In the genomic region with DNA sequence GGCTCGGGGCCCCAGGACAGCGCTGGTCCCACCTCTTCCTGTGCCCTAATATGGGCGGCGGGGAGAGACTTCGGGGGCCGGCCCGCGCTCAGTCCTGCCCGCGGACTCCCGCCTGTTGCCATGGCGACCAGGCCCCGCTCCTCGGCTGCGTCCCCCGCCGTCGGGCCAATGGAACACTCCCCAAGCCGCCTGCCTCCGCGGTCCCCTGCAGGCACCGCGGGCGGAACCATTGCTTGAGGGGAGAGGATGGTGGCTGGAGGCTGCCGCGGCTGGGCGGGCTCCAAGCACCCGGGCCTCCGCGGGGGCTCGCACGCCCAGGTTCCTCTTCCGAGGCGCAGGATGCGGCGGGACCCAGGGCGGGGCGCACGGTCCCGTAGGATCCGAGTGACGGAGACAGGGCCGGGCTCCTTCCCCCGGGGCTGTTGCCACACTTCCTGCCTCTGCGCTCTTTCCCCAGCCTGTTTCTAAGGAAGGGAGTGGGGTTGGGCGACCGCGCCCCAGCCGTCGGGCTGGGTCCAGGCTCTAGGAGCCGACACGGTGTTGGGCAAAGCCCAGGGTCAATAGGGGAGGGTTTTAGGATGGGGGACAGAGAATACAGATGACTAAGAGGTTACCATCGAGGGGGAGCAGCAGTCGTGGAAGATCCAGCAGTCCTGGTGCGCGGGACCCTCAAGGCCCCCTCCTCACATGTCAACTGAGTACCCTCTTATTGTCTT, we compare ENCODE assay signal across 1 cellular context.
TF ChIP-seq lines count a peak whose summit lies in the region.

No MANE protein-coding gene starts in this region.

TF ChIP-seq in HepG2, 621 proteins besides CTCF, POLR2A, EP300 and RAD21 (continued from another document and continues in another):
- TF ChIP-seq ZNF609 (CRISPR knock-in tag; IDR thresholded peaks at IDR 0.05; ENCODE audit: borderline replicate concordance): no peak
- no peak for TF ChIP-seq SRSF4 (IDR thresholded peaks at IDR 0.05; ENCODE audit: low read depth, low read length, poor library complexity, severe bottlenecking)
- TF ChIP-seq HNF4G (IDR thresholded peaks at IDR 0.05; ENCODE audit: borderline replicate concordance, low read depth, low read length): no peak
- no peak for TF ChIP-seq HNF4G (CRISPR knock-in tag; IDR thresholded peaks at IDR 0.05; ENCODE audit: borderline replicate concordance, low read depth)
- TF ChIP-seq RBAK (CRISPR knock-in tag; IDR thresholded peaks at IDR 0.05): no peak
- no peak for TF ChIP-seq RFXANK (CRISPR knock-in tag; IDR thresholded peaks at IDR 0.05)
- TF ChIP-seq PCBP1 (IDR thresholded peaks at IDR 0.05; ENCODE audit: borderline replicate concordance, low read depth, low read length): 0 out of 2 replicates have a peak, but pooled peaks have one; percentile 27
- peak; percentile 45; the same call in 1 of the 2 replicates for TF ChIP-seq ZNF274 (CRISPR knock-in tag; IDR thresholded peaks at IDR 0.05)
- TF ChIP-seq TOPORS (CRISPR knock-in tag; IDR thresholded peaks at IDR 0.05): no peak
- TF ChIP-seq TARDBP (CRISPR knock-in tag; IDR thresholded peaks at IDR 0.05): no peak
- TF ChIP-seq ZFP41 (CRISPR knock-in tag; IDR thresholded peaks at IDR 0.05; ENCODE audit: borderline replicate concordance): no peak
- peak; percentile 3; the same call in 1 of the 2 replicates for TF ChIP-seq SIN3A (IDR thresholded peaks at IDR 0.05; ENCODE audit: borderline replicate concordance, low read depth, low read length)
- no peak for TF ChIP-seq PBX2 (CRISPR knock-in tag; IDR thresholded peaks at IDR 0.05)
- no peak for TF ChIP-seq FIP1L1 (IDR thresholded peaks at IDR 0.05; ENCODE audit: borderline replicate concordance, insufficient read depth, low read depth, low read length)
- no peak for TF ChIP-seq KLF11 (CRISPR knock-in tag; IDR thresholded peaks at IDR 0.05)
- TF ChIP-seq TAF1 (CRISPR knock-in tag; IDR thresholded peaks at IDR 0.05): peak; percentile 56; the same call in 1 of the 2 replicates
- no peak for TF ChIP-seq MTA1 (CRISPR knock-in tag; IDR thresholded peaks at IDR 0.05; ENCODE audit: borderline replicate concordance)
- TF ChIP-seq MED8 (CRISPR knock-in tag; IDR thresholded peaks at IDR 0.05; ENCODE audit: insufficient replicate concordance): no peak
- no peak for TF ChIP-seq ZBTB42 (CRISPR knock-in tag; IDR thresholded peaks at IDR 0.05)
- peak; percentile 33; the same call in 1 of the 2 replicates for TF ChIP-seq ZC3H13 (CRISPR knock-in tag; IDR thresholded peaks at IDR 0.05)
- TF ChIP-seq ZNF407 (CRISPR knock-in tag; IDR thresholded peaks at IDR 0.05; ENCODE audit: not compliant biosample characterization): no peak
- TF ChIP-seq XBP1 (CRISPR knock-in tag; IDR thresholded peaks at IDR 0.05): no peak
- no peak for TF ChIP-seq ZNF501 (CRISPR knock-in tag; IDR thresholded peaks at IDR 0.05)
- TF ChIP-seq GLI4 (CRISPR knock-in tag; IDR thresholded peaks at IDR 0.05; ENCODE audit: borderline replicate concordance): 0 out of 2 replicates have a peak, but pooled peaks have one; percentile 21
- no peak; the same call in 1 of the 2 replicates for TF ChIP-seq ZNF547 (CRISPR knock-in tag; IDR thresholded peaks at IDR 0.05)
- TF ChIP-seq FOXO1 (CRISPR knock-in tag; IDR thresholded peaks at IDR 0.05): 0 out of 2 replicates have a peak, but pooled peaks have one; percentile 37
- TF ChIP-seq ZNF160 (CRISPR knock-in tag; IDR thresholded peaks at IDR 0.05): no peak
- TF ChIP-seq ZFX (CRISPR knock-in tag; IDR thresholded peaks at IDR 0.05; ENCODE audit: low read depth): peak; percentile 29
- TF ChIP-seq ETV5 (CRISPR knock-in tag; IDR thresholded peaks at IDR 0.05; ENCODE audit: borderline replicate concordance): peak; percentile 67; the same call in 1 of the 2 replicates
- no peak for TF ChIP-seq ZNF484 (CRISPR knock-in tag; IDR thresholded peaks at IDR 0.05; ENCODE audit: borderline replicate concordance, low read depth)
- TF ChIP-seq, protein P1, sequence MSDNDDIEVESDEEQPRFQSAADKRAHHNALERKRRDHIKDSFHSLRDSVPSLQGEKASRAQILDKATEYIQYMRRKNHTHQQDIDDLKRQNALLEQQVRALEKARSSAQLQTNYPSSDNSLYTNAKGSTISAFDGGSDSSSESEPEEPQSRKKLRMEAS (IDR thresholded peaks at IDR 0.05): peak; percentile 41
- TF ChIP-seq, protein P2, sequence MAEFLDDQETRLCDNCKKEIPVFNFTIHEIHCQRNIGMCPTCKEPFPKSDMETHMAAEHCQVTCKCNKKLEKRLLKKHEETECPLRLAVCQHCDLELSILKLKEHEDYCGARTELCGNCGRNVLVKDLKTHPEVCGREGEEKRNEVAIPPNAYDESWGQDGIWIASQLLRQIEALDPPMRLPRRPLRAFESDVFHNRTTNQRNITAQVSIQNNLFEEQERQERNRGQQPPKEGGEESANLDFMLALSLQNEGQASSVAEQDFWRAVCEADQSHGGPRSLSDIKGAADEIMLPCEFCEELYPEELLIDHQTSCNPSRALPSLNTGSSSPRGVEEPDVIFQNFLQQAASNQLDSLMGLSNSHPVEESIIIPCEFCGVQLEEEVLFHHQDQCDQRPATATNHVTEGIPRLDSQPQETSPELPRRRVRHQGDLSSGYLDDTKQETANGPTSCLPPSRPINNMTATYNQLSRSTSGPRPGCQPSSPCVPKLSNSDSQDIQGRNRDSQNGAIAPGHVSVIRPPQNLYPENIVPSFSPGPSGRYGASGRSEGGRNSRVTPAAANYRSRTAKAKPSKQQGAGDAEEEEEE (CRISPR knock-in tag; IDR thresholded peaks at IDR 0.05; ENCODE audit: borderline replicate concordance): no peak
- no peak for TF ChIP-seq SMAD1 (CRISPR knock-in tag; IDR thresholded peaks at IDR 0.05; ENCODE audit: borderline replicate concordance, low read depth)
- TF ChIP-seq SMAD9 (CRISPR knock-in tag; IDR thresholded peaks at IDR 0.05): no peak
- peak; percentile 98 for TF ChIP-seq ZNF777 (CRISPR knock-in tag; IDR thresholded peaks at IDR 0.05)
